ENCODE assay signal across 17 cellular contexts in genomic region chr1:35936828-35937227, GRCh38.
"Had no signal": no experiment of that assay in that cellular context is flagged by ENCODE, and none has a peak within 500 bp of the region (broad histone marks: within the 10 kb centered on the region; RNA-seq: fewer than 3 reads in every experiment).

No MANE protein-coding gene starts in this region.

- H3K4me3 ChIP-seq: body of pancreas, lower lobe of right lung, right lobe of liver had no signal

- H3K27ac ChIP-seq: body of pancreas, lower lobe of right lung, right lobe of liver had no signal

- H3K27me3 Mint-ChIP-seq: activated B cell treated with CpG ODN at 0.5 μM for 24 hours; activated T-helper 17 cell treated with anti-CD3 and anti-CD28 coated beads, Interleukin-2, amount 50 U/mL, for 72 hours; T-helper 17 cell had no signal

- H3K4me3 Mint-ChIP-seq: activated B cell treated with CpG ODN at 0.5 μM for 24 hours; activated T-helper 17 cell treated with anti-CD3 and anti-CD28 coated beads, Interleukin-2, amount 50 U/mL, for 72 hours; endodermal cell; T-helper 17 cell had no signal

- ATAC-seq: activated T-helper 17 cell treated with anti-CD3 and anti-CD28 coated beads, Interleukin-2, amount 50 U/mL, for 72 hours; body of pancreas; left cardiac atrium; right lobe of liver; T-helper 17 cell had no signal

- H3K27me3 ChIP-seq: body of pancreas, right lobe of liver had no signal

- H3K36me3 ChIP-seq: lower lobe of right lung, right lobe of liver had no signal

- H3K9me3 ChIP-seq: body of pancreas, lower lobe of right lung, right lobe of liver had no signal

- H3K9me3 Mint-ChIP-seq: activated B cell treated with CpG ODN at 0.5 μM for 24 hours; activated T-helper 17 cell treated with anti-CD3 and anti-CD28 coated beads, Interleukin-2, amount 50 U/mL, for 72 hours; endodermal cell had no signal

- DNase-seq: activated B cell treated with CpG ODN at 0.5 μM for 24 hours; activated CD4-positive, alpha-beta T cell treated with anti-CD3 and anti-CD28 coated beads, Interleukin-2, amount 50 U/mL, for 1 hour; activated naive CD4-positive, alpha-beta T cell treated with anti-CD3 and anti-CD28 coated beads, Interleukin-2, amount 50 U/mL, for 16 hours; activated T-cell treated with anti-CD3 and anti-CD28 coated beads for 4 hours; amniotic stem cell; body of pancreas; endodermal cell; erythroblast; hypothalamus; left cardiac atrium; lower lobe of right lung; midbrain; right lobe of liver; stimulated activated CD4-positive, alpha-beta T cell treated with anti-CD3 and anti-CD28 coated beads, Interleukin-2, amount 100 ng/mL, for 24 hours; stimulated activated naive CD4-positive, alpha-beta T cell; T-helper 17 cell had no signal

- H3K27ac Mint-ChIP-seq: activated B cell treated with CpG ODN at 0.5 μM for 24 hours; activated T-helper 17 cell treated with anti-CD3 and anti-CD28 coated beads, Interleukin-2, amount 50 U/mL, for 72 hours; endodermal cell; T-helper 17 cell had no signal
